Comparison of ENCODE assay signal across 3 cellular contexts in genomic region chrX:123740006-123740405, GRCh38.
TF ChIP-seq lines count a peak whose summit lies in the region.

No MANE protein-coding gene starts in this region.

TF ChIP-seq in A549, 52 proteins besides CTCF, POLR2A, EP300 and RAD21 (continued from another document):
- no peak for TF ChIP-seq HOXB5 (CRISPR knock-in tag; IDR thresholded peaks at IDR 0.05)
- TF ChIP-seq TFCP2L1 (CRISPR knock-in tag; IDR thresholded peaks at IDR 0.05) = no peak
- TF ChIP-seq HOXA7 (CRISPR knock-in tag; IDR thresholded peaks at IDR 0.05) = no peak
- TF ChIP-seq CBX8 (IDR thresholded peaks at IDR 0.05) = no peak
- TF ChIP-seq HMGXB4 (CRISPR knock-in tag; IDR thresholded peaks at IDR 0.05; ENCODE audit: borderline replicate concordance) = no peak
- TF ChIP-seq CBX2 (IDR thresholded peaks at IDR 0.05; ENCODE audit: borderline replicate concordance, low read depth) = no peak
- no peak for TF ChIP-seq ZNF302 (CRISPR knock-in tag; IDR thresholded peaks at IDR 0.05)
- TF ChIP-seq BCL3 (IDR thresholded peaks at IDR 0.05) = no peak
- TF ChIP-seq ZSCAN20 (CRISPR knock-in tag; IDR thresholded peaks at IDR 0.05) = no peak
TF ChIP-seq in A549: peak in this region for 0.

TF ChIP-seq in GM23338, 12 proteins besides CTCF, POLR2A, EP300 and RAD21:
- TF ChIP-seq ETS1 (IDR thresholded peaks at IDR 0.05) = no peak
- TF ChIP-seq CREB1 (CRISPR knock-in tag; IDR thresholded peaks at IDR 0.05; ENCODE audit: low read depth) = no peak
- no peak for TF ChIP-seq REST (IDR thresholded peaks at IDR 0.05; ENCODE audit: unreplicated experiment)
TF ChIP-seq in GM23338: peak in this region for 0.

TF ChIP-seq in WTC11, 78 proteins besides CTCF, POLR2A, EP300 and RAD21:
- TF ChIP-seq PRDM15 (CRISPR knock-in tag; IDR thresholded peaks at IDR 0.05) = no peak
- no peak for TF ChIP-seq ZMAT4 (CRISPR knock-in tag; IDR thresholded peaks at IDR 0.05)
- no peak for TF ChIP-seq NFE2L1 (CRISPR knock-in tag; IDR thresholded peaks at IDR 0.05)
- TF ChIP-seq TEAD1 (CRISPR knock-in tag; IDR thresholded peaks at IDR 0.05) = no peak
- no peak for TF ChIP-seq ATF2 (CRISPR knock-in tag; IDR thresholded peaks at IDR 0.05; ENCODE audit: borderline replicate concordance, low read depth)
- TF ChIP-seq PRRX2 (CRISPR knock-in tag; IDR thresholded peaks at IDR 0.05) = no peak
